Comparison of ENCODE assay signal across 33 cellular contexts in the genomic region with DNA sequence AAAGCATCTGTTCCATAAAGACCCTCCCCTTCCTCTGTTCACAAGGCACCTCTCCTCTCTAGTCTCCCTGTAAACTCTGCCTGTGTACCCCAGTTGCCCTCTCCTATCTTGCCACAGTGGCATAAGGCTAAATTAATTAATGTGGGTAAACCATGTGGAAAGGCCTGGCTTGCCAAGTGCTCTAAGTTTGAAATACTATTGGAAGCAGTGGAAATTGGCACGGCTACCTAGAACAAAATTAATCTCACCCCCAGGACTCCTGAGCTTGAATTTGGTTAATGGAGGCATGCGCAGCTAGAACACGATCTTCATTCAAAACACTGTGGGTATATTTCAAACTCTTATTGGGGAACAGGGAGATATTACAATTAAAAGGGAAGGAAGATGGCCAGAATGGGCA. TPM values are rescaled to one million over a fixed set of nuclear protein-coding genes. Genes with fewer than 3 reads are reported as not detected.
"Had no signal": no experiment of that assay in that cellular context is flagged by ENCODE, and none has a peak within 500 bp of the region (broad histone marks: within the 10 kb centered on the region; RNA-seq: fewer than 3 reads in every experiment).

No MANE protein-coding gene starts in this region.

- H3K27ac Mint-ChIP-seq: activated CD4-positive, alpha-beta T cell treated with anti-CD3 and anti-CD28 coated beads for 36 hours; activated CD4-positive, alpha-beta T cell treated with anti-CD3 and anti-CD28 coated beads, Interleukin-2, amount 10 ng/mL, durations not matched to agents 7 days and 5 days; activated CD8-positive, alpha-beta T cell treated with anti-CD3 and anti-CD28 coated beads, Interleukin-2, amount 10 ng/mL, durations not matched to agents 7 days and 5 days; activated naive CD4-positive, alpha-beta T cell treated with anti-CD3 and anti-CD28 coated beads for 36 hours; activated naive CD4-positive, alpha-beta T cell treated with anti-CD3 and anti-CD28 coated beads, Interleukin-2, amount 50 U/mL, for 72 hours; activated T-helper 1 cell treated with anti-CD3 and anti-CD28 coated beads, Interleukin-12 subunit alpha, Interleukin-12 subunit beta, Interleukin-2, Interleukin-4 antibody, amounts not matched to agents 30 ng/mL and 10 ng/mL and 1 ng/mL, durations not matched to agents 14 hours and 24 hours and 36 hours; T-helper 1 cell treated with Interleukin-12 subunit alpha and Interleukin-12 subunit beta and Interleukin-4 antibody, amounts not matched to agents 30 μg/mL and 1 μg/mL, for 36 hours; T-helper 2 cell treated with Interferon-gamma antibody and Interleukin-4, amounts not matched to agents 5 μg/mL and 100 μg/mL, for 36 hours; WTC11 had no signal

- H3K36me3 ChIP-seq: adrenal gland, breast epithelium, SJSA1 had no signal

- H3K4me1 ChIP-seq: adrenal gland, body of pancreas, breast epithelium, SJSA1 had no signal

- H3K4me3 Mint-ChIP-seq: activated CD4-positive, alpha-beta T cell treated with anti-CD3 and anti-CD28 coated beads for 36 hours; activated CD4-positive, alpha-beta T cell treated with anti-CD3 and anti-CD28 coated beads, Interleukin-2, amount 10 ng/mL, durations not matched to agents 7 days and 5 days; activated CD8-positive, alpha-beta T cell treated with anti-CD3 and anti-CD28 coated beads, Interleukin-2, amount 10 ng/mL, durations not matched to agents 7 days and 5 days; activated naive CD4-positive, alpha-beta T cell treated with anti-CD3 and anti-CD28 coated beads for 36 hours; activated T-cell treated with anti-CD3 and anti-CD28 coated beads, Interleukin-2, amount 50 U/mL, for 4 hours; activated T-helper 1 cell treated with anti-CD3 and anti-CD28 coated beads, Interleukin-12 subunit alpha, Interleukin-12 subunit beta, Interleukin-2, Interleukin-4 antibody, amounts not matched to agents 30 ng/mL and 10 ng/mL and 1 ng/mL, durations not matched to agents 14 hours and 24 hours and 36 hours; T-helper 1 cell treated with Interleukin-12 subunit alpha and Interleukin-12 subunit beta and Interleukin-4 antibody, amounts not matched to agents 30 μg/mL and 1 μg/mL, for 36 hours; T-helper 2 cell treated with Interferon-gamma antibody and Interleukin-4, amounts not matched to agents 5 μg/mL and 100 μg/mL, for 36 hours; WTC11 had no signal

- H3K4me3 ChIP-seq: adrenal gland, body of pancreas, breast epithelium, K562, SJSA1 had no signal

- H3K9me3 Mint-ChIP-seq: activated CD4-positive, alpha-beta T cell treated with anti-CD3 and anti-CD28 coated beads, Interleukin-2, amount 10 ng/mL, durations not matched to agents 7 days and 5 days; activated naive CD4-positive, alpha-beta T cell treated with anti-CD3 and anti-CD28 coated beads for 36 hours; activated naive CD4-positive, alpha-beta T cell treated with anti-CD3 and anti-CD28 coated beads, Interleukin-2, amount 50 U/mL, for 72 hours; activated T-cell treated with anti-CD3 and anti-CD28 coated beads, Interleukin-2, amount 50 U/mL, for 4 hours; activated T-helper 1 cell treated with anti-CD3 and anti-CD28 coated beads, Interleukin-12 subunit alpha, Interleukin-12 subunit beta, Interleukin-2, Interleukin-4 antibody, amounts not matched to agents 30 ng/mL and 10 ng/mL and 1 ng/mL, durations not matched to agents 14 hours and 24 hours and 36 hours; T-helper 1 cell treated with Interleukin-12 subunit alpha and Interleukin-12 subunit beta and Interleukin-4 antibody, amounts not matched to agents 30 μg/mL and 1 μg/mL, for 36 hours; T-helper 2 cell treated with Interferon-gamma antibody and Interleukin-4, amounts not matched to agents 5 μg/mL and 100 μg/mL, for 36 hours had no signal

- H3K27me3 ChIP-seq: adrenal gland, body of pancreas, breast epithelium, SJSA1 had no signal

- H3K4me2 ChIP-seq: SK-N-SH had no signal

- H3K27ac ChIP-seq: adrenal gland, body of pancreas, breast epithelium, SJSA1 had no signal

- H3K9ac ChIP-seq: SK-N-SH had no signal

- H3K9me3 ChIP-seq: adrenal gland, body of pancreas, breast epithelium, SJSA1, SK-N-SH had no signal

- H3K27me3 Mint-ChIP-seq: activated CD4-positive, alpha-beta T cell treated with anti-CD3 and anti-CD28 coated beads, Interleukin-2, amount 10 ng/mL, durations not matched to agents 7 days and 5 days had no signal

- H3K4me1 Mint-ChIP-seq: activated CD4-positive, alpha-beta T cell treated with anti-CD3 and anti-CD28 coated beads for 36 hours; activated CD4-positive, alpha-beta T cell treated with anti-CD3 and anti-CD28 coated beads, Interleukin-2, amount 10 ng/mL, durations not matched to agents 7 days and 5 days had no signal

- H3K36me3 Mint-ChIP-seq: activated naive CD4-positive, alpha-beta T cell treated with anti-CD3 and anti-CD28 coated beads, Interleukin-2, amount 50 U/mL, for 72 hours; WTC11 had no signal

- DNase-seq: activated CD4-positive, alpha-beta T cell treated with anti-CD3 and anti-CD28 coated beads for 36 hours; activated CD4-positive, alpha-beta T cell treated with anti-CD3 and anti-CD28 coated beads, Interleukin-2, amount 10 ng/mL, durations not matched to agents 7 days and 5 days; activated CD4-positive, alpha-beta T cell treated with anti-CD3 and anti-CD28 coated beads, Interleukin-2, amount 50 U/mL, for 48 hours; activated CD8-positive, alpha-beta memory T cell treated with anti-CD3 and anti-CD28 coated beads, Interleukin-2, amount 50 U/mL, for 4 hours; activated CD8-positive, alpha-beta T cell treated with anti-CD3 and anti-CD28 coated beads, Interleukin-2, amount 10 ng/mL, durations not matched to agents 7 days and 5 days; activated gamma-delta T cell treated with Interleukin-2 at 50 U/mL for 16 hours; activated naive CD4-positive, alpha-beta T cell treated with anti-CD3 and anti-CD28 coated beads for 36 hours; activated T-cell treated with anti-CD3 and anti-CD28 coated beads for 4 hours; activated T-cell treated with anti-CD3 and anti-CD28 coated beads, Interleukin-2, amount 50 U/mL, for 4 hours; adrenal gland; body of pancreas; NCI-H1092 treated with DMSO at 0.1 percent for 48 hours; NCI-H1417; NCI-H146; NCI-H1930; NCI-H2081 treated with DMSO at 0.1 percent for 48 hours; NCI-H226; NCI-H510A; NCI-H526; NCI-H748 treated with DMSO at 0.1 percent for 48 hours; NK-92 treated with Interleukin-12 subunit alpha and Interleukin-12 subunit beta, amount 100 ng/mL, for 24 hours; SHP77 treated with DMSO at 0.1 percent for 48 hours; SK-N-SH had no signal

- ATAC-seq: activated CD4-positive, alpha-beta T cell treated with anti-CD3 and anti-CD28 coated beads for 36 hours; activated CD4-positive, CD25-positive, alpha-beta regulatory T cell treated with anti-CD3 and anti-CD28 coated beads, Interleukin-2, amount 50 U/mL, for 24 hours; activated CD8-positive, alpha-beta T cell treated with anti-CD3 and anti-CD28 coated beads, Interleukin-2, amount 10 ng/mL, durations not matched to agents 7 days and 5 days; activated naive CD4-positive, alpha-beta T cell treated with anti-CD3 and anti-CD28 coated beads, Interleukin-2, amount 50 U/mL, for 72 hours; activated T-cell treated with anti-CD3 and anti-CD28 coated beads, Interleukin-2, amount 50 U/mL, for 4 hours; body of pancreas; K562; WTC11 had no signal

RNA-seq across cellular contexts. Expression of gene SLC14A2, which starts 19.2 kb away (rescaled TPM):
- total RNA-seq: activated naive CD4-positive, alpha-beta T cell treated with anti-CD3 and anti-CD28 coated beads for 36 hours; activated naive CD4-positive, alpha-beta T cell treated with anti-CD3 and anti-CD28 coated beads, Interleukin-2, amount 50 U/mL, for 72 hours; activated T-cell treated with anti-CD3 and anti-CD28 coated beads, Interleukin-2, amount 50 U/mL, for 4 hours; activated T-helper 1 cell treated with anti-CD3 and anti-CD28 coated beads, Interleukin-12 subunit alpha, Interleukin-12 subunit beta, Interleukin-2, Interleukin-4 antibody, amounts not matched to agents 30 ng/mL and 10 ng/mL and 1 ng/mL, durations not matched to agents 14 hours and 24 hours and 36 hours; astrocyte; body of pancreas; K562; SJSA1 had no signal
- polyA plus RNA-seq: K562 had no signal
